Comparison of ENCODE assay signal across 15 cellular contexts in genomic region chr1:181119076-181119989, GRCh38. TPM values are rescaled to one million over a fixed set of nuclear protein-coding genes. Genes with fewer than 3 reads are reported as not detected.
DNase-seq lines count a peak whose midpoint lies in the region; ATAC-seq and TF ChIP-seq lines count a peak whose summit lies in the region.
"Had no signal": no experiment of that assay in that cellular context is flagged by ENCODE, and none has a peak within 500 bp of the region (broad histone marks: within the 10 kb centered on the region; RNA-seq: fewer than 3 reads in every experiment).

No MANE protein-coding gene starts in this region.

- BruUV-seq in HCT116 (replicated peaks; lab: Mats Ljungman, UMichigan), result no TSS peak

- 76 to 82% methylated on average over 6 of the region's 6 CpGs for WGBS in upper lobe of left lung, 2 donors

- RAD21 ChIA-PET in HCT116 (lab: Charles Lee; ENCODE audit: low non-redundant PET in 1 of 2, low total read pairs in 2 of 2, uncharacterized antibody in 2 of 2, unreplicated experiment in 2 of 2), result no interaction called here

- H3K36me3 ChIP-seq in HCT116 (ENCODE audit: control insufficient read depth in 1 of 2, insufficient read depth in 2 of 2, low read length in 2 of 2) (no peaks in the 10 kb centered on the region), kidney epithelial cell (ENCODE audit: control insufficient read depth, insufficient read depth, low read length) (no peaks in the 10 kb centered on the region), upper lobe of left lung (no peaks in the 10 kb centered on the region)
- H3K36me3 ChIP-seq: BE2C had no signal

- no peaks in the 10 kb centered on the region for H3K79me2 ChIP-seq in HCT116 (ENCODE audit: insufficient read depth, low read length)

- no peaks in the 10 kb centered on the region for H3K9me2 ChIP-seq in HCT116 (ENCODE audit: insufficient read depth)

- H3K4me1 ChIP-seq in HCT116 (ENCODE audit: control insufficient read depth in 1 of 2, insufficient read depth in 2 of 2, low read length in 2 of 2) (peaks cover 46 to 70% of the 10 kb centered on the region in 2 experiments), upper lobe of left lung (peaks cover 6 to 30% (median 16%) of the 10 kb centered on the region in 4 donors)

- peak overlapping the region; percentile 22 for H3K9ac ChIP-seq in HCT116 (ENCODE audit: low read length)

- no peak for TF ChIP-seq EP300 in upper lobe of left lung (IDR thresholded peaks at IDR 0.05)

- TF ChIP-seq CTCF in HCT116 (IDR thresholded peaks at IDR 0.05 in 2 of 3, conservative IDR thresholded peaks at IDR 0.05 in 1 of 3; ENCODE audit: borderline replicate concordance in 1 of 3, insufficient read depth in 1 of 3, low read depth in 2 of 3, low read length in 2 of 3) (no peak), VCaP (conservative IDR thresholded peaks at IDR 0.05) (no peak), kidney epithelial cell (IDR thresholded peaks at IDR 0.05; ENCODE audit: insufficient read depth, low read length, poor library complexity, severe bottlenecking) (no peak), upper lobe of left lung (IDR thresholded peaks at IDR 0.05) (no peak)

- peak overlapping the region; percentile 54 for H3K4me2 ChIP-seq in HCT116 (ENCODE audit: low read length)

- H2AFZ ChIP-seq in HCT116 (ENCODE audit: low read depth, low read length, poor library complexity, severe bottlenecking), result peak overlapping the region; percentile 56

- TF ChIP-seq POLR2A in HCT116 (IDR thresholded peaks at IDR 0.05; ENCODE audit: borderline replicate concordance, extremely low read depth, insufficient read depth, insufficient read length) (no peak), upper lobe of left lung (IDR thresholded peaks at IDR 0.05) (no peak)

- no peak; the same call in 1 of the 2 replicates for TF ChIP-seq RAD21 in HCT116 (IDR thresholded peaks at IDR 0.05; ENCODE audit: low read depth)

- H3K27me3 ChIP-seq in HCT116 (ENCODE audit: insufficient read depth, low read length) (no peaks in the 10 kb centered on the region), kidney epithelial cell (ENCODE audit: control insufficient read depth, insufficient read depth, low read length) (no peaks in the 10 kb centered on the region), upper lobe of left lung (no peaks in the 10 kb centered on the region)
- H3K27me3 ChIP-seq: BE2C had no signal

- H3K9me3 ChIP-seq in HCT116 (ENCODE audit: control insufficient read depth in 1 of 2, insufficient read depth in 1 of 2, low read depth in 1 of 2, low read length in 2 of 2) (no peaks in the 10 kb centered on the region), upper lobe of left lung (no peaks in the 10 kb centered on the region)
- H3K9me3 ChIP-seq: BE2C had no signal

- ATAC-seq in HCT116, result peak; percentile 36
- ATAC-seq in HG03521 (IDR thresholded peaks at IDR 0.05; ENCODE audit: unreplicated experiment), result no peak
- ATAC-seq in upper lobe of left lung (ENCODE audit: low FRiP score in 2 of 2), result no peak
- ATAC-seq: T-cell had no signal

- H3K27ac ChIP-seq in HCT116 (ENCODE audit: low read depth, low read length), result peak overlapping the region; percentile 43
- peak overlapping the region; percentile 3; the same call in 1 of the 2 replicates for H3K27ac ChIP-seq in VCaP
- H3K27ac ChIP-seq in skin epidermis, result peak overlapping the region in 18 of 21 experiments; percentile 6 to 79 (median 55)
- H3K27ac ChIP-seq in upper lobe of left lung, result peak overlapping the region in 2 of 4 donors; percentile 49 to 66

- intact Hi-C loops in HCT116 (cut with micrococcal nuclease), result no loop called here

- CTCF ChIA-PET in HCT116 (lab: Charles Lee), result no interaction called here

- DNase-seq in HCT116 (ENCODE audit: low read depth, low spot score) (peak; percentile 57), kidney epithelial cell (ENCODE audit: low read depth) (peak; percentile 74), AG20443 (ENCODE audit: low spot score) (no peak), upper lobe of left lung (no peak), SKM-1 (lab: John Stamatoyannopoulos, UW; ENCODE audit: unreplicated experiment) (no peak)
- DNase-seq: activated CD4-positive, alpha-beta T cell treated with anti-CD3 and anti-CD28 coated beads for 4 hours; activated T-cell treated with anti-CD3 and anti-CD28 coated beads, Interleukin-2, amount 50 U/mL, for 24 hours; amniotic stem cell; BE2C; cortex of kidney; DMS79 treated with DMSO at 0.1 percent for 48 hours; T-cell had no signal

- POLR2A ChIA-PET in HCT116 (lab: Charles Lee), result interaction anchor here (1.4 to 2.7 kb wide), 2 partner anchors 8 to 12 kb away, joined by 3 to 11 read pairs; no protein-coding TSS in a partner anchor

- H3K4me3 ChIP-seq in HCT116 (replicated peaks in 1 of 2; ENCODE audit: low read depth in 1 of 2, low read length in 2 of 2) (no peak overlapping the region), kidney epithelial cell (ENCODE audit: low read depth, low read length) (no peak overlapping the region), skin epidermis (no peak overlapping the region), upper lobe of left lung (no peak overlapping the region)

- no peaks in the 10 kb centered on the region for H4K20me1 ChIP-seq in HCT116 (ENCODE audit: insufficient read depth)

TF ChIP-seq in HCT116, 20 proteins besides CTCF, POLR2A, EP300 and RAD21 (continues in another document):
- TF ChIP-seq ZFX (IDR thresholded peaks at IDR 0.05), result no peak
- no peak for TF ChIP-seq SRF (IDR thresholded peaks at IDR 0.05; ENCODE audit: low read depth)
- TF ChIP-seq SP1 (IDR thresholded peaks at IDR 0.05; ENCODE audit: low read depth), result peak; percentile 73
- no peak for TF ChIP-seq REST (IDR thresholded peaks at IDR 0.05; ENCODE audit: low read depth)
- no peak for TF ChIP-seq SIN3A (IDR thresholded peaks at IDR 0.05; ENCODE audit: low read depth)
- no peak for TF ChIP-seq ZBTB33 (IDR thresholded peaks at IDR 0.05; ENCODE audit: extremely low read depth, insufficient replicate concordance, low read length)
- TF ChIP-seq TCF7L2 (IDR thresholded peaks at IDR 0.05; ENCODE audit: borderline replicate concordance, extremely low read depth, insufficient read depth, insufficient read length), result no peak
- TF ChIP-seq POLR2AphosphoS5 (IDR thresholded peaks at IDR 0.05; ENCODE audit: low read depth, low read length), result 0 out of 2 replicates have a peak, but pooled peaks have one; percentile 16
- TF ChIP-seq FOSL1 (IDR thresholded peaks at IDR 0.05; ENCODE audit: low read depth), result no peak
- peak; percentile 30 for TF ChIP-seq YY1 (IDR thresholded peaks at IDR 0.05; ENCODE audit: extremely low read depth, insufficient replicate concordance, low read depth, low read length)
- TF ChIP-seq ELF1 (IDR thresholded peaks at IDR 0.05; ENCODE audit: borderline replicate concordance, low read depth), result no peak
- TF ChIP-seq ATF3 (IDR thresholded peaks at IDR 0.05), result no peak
- TF ChIP-seq CBX3 (IDR thresholded peaks at IDR 0.05; ENCODE audit: low read depth), result no peak
- no peak for TF ChIP-seq EZH2 (IDR thresholded peaks at IDR 0.05)
- no peak for TF ChIP-seq ZNF274 (IDR thresholded peaks at IDR 0.05; ENCODE audit: low read depth, low read length)
- TF ChIP-seq MAX (IDR thresholded peaks at IDR 0.05), result peak; percentile 39; the same call in 1 of the 2 replicates

RNA-seq across cellular contexts. Expression of gene IER5, which starts 30.8 kb away (rescaled TPM):
- total RNA-seq in HCT116 (2021; ENCODE audit: unreplicated experiment), result 30.5 TPM
- 19.3 and 20.5 TPM in 2 replicates for polyA plus RNA-seq in HCT116 (2012)
- total RNA-seq in kidney epithelial cell, result 21.9 and 22.0 TPM in 2 replicates
- total RNA-seq in upper lobe of left lung, result 10 to 100 TPM; 15.0 to 43.6 (median 26.1) TPM

Comparison
In these comparisons a context has a peak if more than half of its experiments do, and no peak if none do; other contexts are left out.
1. DNase-seq: peak in HCT116 (single experiment) and kidney epithelial cell (single experiment); none in AG20443 (single experiment), upper lobe of left lung (0 of 2) and SKM-1 (single experiment).